ENCODE assay signal across 1 cellular context in genomic region chr6:20191951-20192350, GRCh38.
TF ChIP-seq lines count a peak whose summit lies in the region.

No MANE protein-coding gene starts in this region.

TF ChIP-seq in HepG2, 621 proteins besides CTCF, POLR2A, EP300 and RAD21 (continued from another document):
- TF ChIP-seq ZNF318 (CRISPR knock-in tag; IDR thresholded peaks at IDR 0.05) (no peak), IRF2 (CRISPR knock-in tag; IDR thresholded peaks at IDR 0.05) (no peak), ZNF609 (CRISPR knock-in tag; IDR thresholded peaks at IDR 0.05; ENCODE audit: borderline replicate concordance) (no peak), TEAD3 (CRISPR knock-in tag; optimal IDR thresholded peaks at IDR 0.05; ENCODE audit: borderline replicate concordance) (no peak), ARNTL (CRISPR knock-in tag; IDR thresholded peaks at IDR 0.05) (no peak), MED8 (CRISPR knock-in tag; IDR thresholded peaks at IDR 0.05; ENCODE audit: insufficient replicate concordance) (no peak), ZNF790 (CRISPR knock-in tag; IDR thresholded peaks at IDR 0.05; ENCODE audit: borderline replicate concordance) (no peak), ZNF367 (CRISPR knock-in tag; IDR thresholded peaks at IDR 0.05; ENCODE audit: borderline replicate concordance) (no peak), ZNF580 (CRISPR knock-in tag; IDR thresholded peaks at IDR 0.05; ENCODE audit: borderline replicate concordance, low read depth) (no peak), ZNF776 (CRISPR knock-in tag; IDR thresholded peaks at IDR 0.05) (no peak), ZNF33B (CRISPR knock-in tag; IDR thresholded peaks at IDR 0.05) (no peak), ZBED4 (CRISPR knock-in tag; IDR thresholded peaks at IDR 0.05; ENCODE audit: borderline replicate concordance) (no peak), MED1 (CRISPR knock-in tag; IDR thresholded peaks at IDR 0.05) (no peak), ARNT (IDR thresholded peaks at IDR 0.05) (no peak), ZBTB39 (CRISPR knock-in tag; IDR thresholded peaks at IDR 0.05) (no peak), ZNF317 (CRISPR knock-in tag; IDR thresholded peaks at IDR 0.05) (no peak), ZSCAN30 (CRISPR knock-in tag; IDR thresholded peaks at IDR 0.05) (no peak)
